Comparison of ENCODE assay signal across 8 cellular contexts in genomic region chr17:36721560-36722120, GRCh38.
DNase-seq lines count a peak whose midpoint lies in the region; ATAC-seq and TF ChIP-seq lines count a peak whose summit lies in the region.

No MANE protein-coding gene starts in this region.

- H3F3A ChIP-seq in PC-9 (ENCODE audit: insufficient read depth, low read depth) = no peaks in the 10 kb centered on the region

- H3K4me3 ChIP-seq in right atrium auricular region (peak overlapping the region; percentile 28 to 47), PC-9 (no peak overlapping the region), right cardiac atrium (ENCODE audit: low read length) (peak overlapping the region; percentile 30), testis (peak overlapping the region; percentile 43 to 66)

- DNase-seq in right atrium auricular region (ENCODE audit: low spot score) = no peak
- no peak for DNase-seq in left ventricle myocardium superior
- no peak for DNase-seq in PC-9
- DNase-seq in right cardiac atrium = no peak
- DNase-seq in testis = no peak
- DNase-seq in NCI-H226 = no peak

- no peak for TF ChIP-seq POLR2A in testis (IDR thresholded peaks at IDR 0.05)

- H3K27ac ChIP-seq in right atrium auricular region (no peak overlapping the region), PC-9 (no peak overlapping the region), right cardiac atrium (ENCODE audit: low read length) (no peak overlapping the region), testis (no peak overlapping the region)

- no peaks in the 10 kb centered on the region for H3K9me2 ChIP-seq in PC-9 (ENCODE audit: insufficient read depth)

- peak overlapping the region; percentile 53; the same call in 1 of the 2 replicates for H2AFZ ChIP-seq in PC-9

- CTCF ChIA-PET in PC-9 (lab: Charles Lee) = no interaction called here

- BruUV-seq in PC-9 (replicated peaks; lab: Mats Ljungman, UMichigan) = no TSS peak

- no peaks in the 10 kb centered on the region for H3K36me3 ChIP-seq in right atrium auricular region
- H3K36me3 ChIP-seq in PC-9 (ENCODE audit: low read depth) = no peaks in the 10 kb centered on the region
- no peaks in the 10 kb centered on the region for H3K36me3 ChIP-seq in testis (ENCODE audit: low read depth, missing control alignments)

- POLR2A ChIA-PET in PC-9 (lab: Charles Lee; ENCODE audit: unreplicated experiment) = no interaction called here

- peak overlapping the region; percentile 15; the same call in 1 of the 2 replicates for H3K4me2 ChIP-seq in PC-9

- ATAC-seq in left ventricle myocardium superior = no peak
- ATAC-seq in right cardiac atrium = no peak
- no peak for ATAC-seq in GM19395 (IDR thresholded peaks at IDR 0.05; ENCODE audit: unreplicated experiment)
- ATAC-seq in HG03378 (IDR thresholded peaks at IDR 0.05; ENCODE audit: unreplicated experiment) = no peak

- H3K27me3 ChIP-seq in right atrium auricular region = no peaks in the 10 kb centered on the region
- peaks cover 37% of the 10 kb centered on the region for H3K27me3 ChIP-seq in PC-9 (ENCODE audit: insufficient read depth, low read depth)
- no peaks in the 10 kb centered on the region for H3K27me3 ChIP-seq in right cardiac atrium (ENCODE audit: control insufficient read depth, insufficient read depth)
- H3K27me3 ChIP-seq in testis = no peaks in the 10 kb centered on the region

- no peaks in the 10 kb centered on the region for H4K20me1 ChIP-seq in PC-9 (ENCODE audit: insufficient read depth)

- WGBS in right cardiac atrium = 45% methylated on average over 8 of the region's 8 CpGs
- 28 to 34% methylated on average over 8 of the region's 8 CpGs for WGBS in testis, 2 donors

- intact Hi-C loops in left ventricle myocardium superior (cut with micrococcal nuclease) = no loop called here
- intact Hi-C loops in PC-9 (cut with micrococcal nuclease; ENCODE audit: unreplicated experiment) = loop anchor here (1.0 kb wide), 1 partner anchor 199 kb away; no protein-coding TSS in a partner anchor
- intact Hi-C loops in right cardiac atrium (cut with DNase I) = no loop called here
- intact Hi-C loops in testis (cut with DNase I; ENCODE audit: low total_unique reads) = no loop called here

- TF ChIP-seq CTCF in right atrium auricular region (IDR thresholded peaks at IDR 0.05) (no peak), PC-9 (conservative IDR thresholded peaks at IDR 0.05) (no peak), testis (IDR thresholded peaks at IDR 0.05) (no peak)

- H3K79me2 ChIP-seq in PC-9 (ENCODE audit: low read depth) = no peaks in the 10 kb centered on the region

- H3K9me3 ChIP-seq in right atrium auricular region (no peaks in the 10 kb centered on the region), PC-9 (ENCODE audit: insufficient read depth, low read depth) (no peaks in the 10 kb centered on the region), right cardiac atrium (ENCODE audit: control insufficient read depth, low read length) (no peaks in the 10 kb centered on the region), testis (no peaks in the 10 kb centered on the region)

- peaks cover 0 to 14% of the 10 kb centered on the region in 2 donors for H3K4me1 ChIP-seq in right atrium auricular region
- no peaks in the 10 kb centered on the region for H3K4me1 ChIP-seq in PC-9 (replicated peaks; ENCODE audit: insufficient read depth)
- no peaks in the 10 kb centered on the region for H3K4me1 ChIP-seq in right cardiac atrium (ENCODE audit: control insufficient read depth, insufficient read depth, low read length)
- H3K4me1 ChIP-seq in testis = peaks cover 9% of the 10 kb centered on the region
